In genomic region chrX:633043-633654, GRCh38 we compare ENCODE assay signal across 21 cellular contexts. TPM values are rescaled to one million over a fixed set of nuclear protein-coding genes. Genes with fewer than 3 reads are reported as not detected.
DNase-seq lines count a peak whose midpoint lies in the region; ATAC-seq, FAIRE-seq and TF ChIP-seq lines count a peak whose summit lies in the region.
"Had no signal": no experiment of that assay in that cellular context is flagged by ENCODE, and none has a peak within 500 bp of the region (broad histone marks: within the 10 kb centered on the region; RNA-seq: fewer than 3 reads in every experiment).

No MANE protein-coding gene starts in this region.

- no peak for DNase-seq in activated naive CD8-positive, alpha-beta T cell treated with anti-CD3 and anti-CD28 coated beads, Interleukin-2, amount 10 ng/mL, durations not matched to agents 7 days and 5 days
- DNase-seq in activated naive CD8-positive, alpha-beta T cell treated with anti-CD3 and anti-CD28 coated beads, Interleukin-2, amount 50 U/mL, for 24 hours = no peak
- DNase-seq in endothelial cell of umbilical vein (ENCODE audit: low read depth, low spot score) (no peak), osteoblast (ENCODE audit: insufficient read length, low spot score, missing footprints) (peak; percentile 85), AG20443 (ENCODE audit: low spot score) (no peak)
- DNase-seq in activated CD8-positive, alpha-beta T cell treated with anti-CD3 and anti-CD28 coated beads for 36 hours = no peak
- DNase-seq in activated CD8-positive, alpha-beta memory T cell treated with anti-CD3 and anti-CD28 coated beads, Interleukin-2, amount 10 ng/mL, durations not matched to agents 7 days and 5 days = no peak
- DNase-seq: DMS79; MV-4-11; NCI-H1694 treated with DMSO at 0.1 percent for 48 hours; NCI-H748 treated with DMSO at 0.1 percent for 48 hours; NK-92 treated with Interleukin-12 subunit alpha and Interleukin-12 subunit beta, amount 100 ng/mL, for 24 hours had no signal

- no peak for FAIRE-seq in endothelial cell of umbilical vein (lab: Jason Lieb, UNC)
- FAIRE-seq: RCC 7860 had no signal

- H3K27me3 ChIP-seq in endothelial cell of umbilical vein (ENCODE audit: control insufficient read depth in 2 of 2, insufficient read depth in 2 of 2, low read length in 2 of 2) (peaks cover 35 to 63% of the 10 kb centered on the region in 2 experiments), osteoblast (ENCODE audit: insufficient read depth, low read length) (peaks cover 25% of the 10 kb centered on the region)

- TF ChIP-seq CTCF in endothelial cell of umbilical vein (IDR thresholded peaks at IDR 0.05; ENCODE audit: extremely low read depth in 1 of 2, insufficient read depth in 1 of 2, low read depth in 1 of 2, low read length in 2 of 2) (no peak), osteoblast (IDR thresholded peaks at IDR 0.05; ENCODE audit: extremely low read depth, low read depth, low read length) (no peak)
- no peak for TF ChIP-seq CTCF in activated CD8-positive, alpha-beta T cell treated with anti-CD3 and anti-CD28 coated beads for 36 hours (IDR thresholded peaks at IDR 0.05)

- BruUV-seq in endothelial cell of umbilical vein (replicated peaks; lab: Mats Ljungman, UMichigan) = no TSS peak

- H3K27ac ChIP-seq in endothelial cell of umbilical vein (ENCODE audit: insufficient read depth, low read depth, low read length) (no peak overlapping the region), osteoblast (ENCODE audit: low read depth, low read length) (no peak overlapping the region)
- H3K27ac ChIP-seq: C4-2B, KMS-11 had no signal

- H3K36me3 Mint-ChIP-seq in activated naive CD8-positive, alpha-beta T cell treated with anti-CD3 and anti-CD28 coated beads, Interleukin-2, amount 10 ng/mL, durations not matched to agents 7 days and 5 days = no peaks in the 10 kb centered on the region
- H3K36me3 Mint-ChIP-seq in activated naive CD8-positive, alpha-beta T cell treated with anti-CD3 and anti-CD28 coated beads, Interleukin-2, amount 50 U/mL, for 24 hours (ENCODE audit: low read depth) = no peaks in the 10 kb centered on the region
- no peaks in the 10 kb centered on the region for H3K36me3 Mint-ChIP-seq in activated CD8-positive, alpha-beta T cell treated with anti-CD3 and anti-CD28 coated beads for 36 hours (ENCODE audit: low read depth)
- H3K36me3 Mint-ChIP-seq in activated CD8-positive, alpha-beta memory T cell treated with anti-CD3 and anti-CD28 coated beads, Interleukin-2, amount 10 ng/mL, durations not matched to agents 7 days and 5 days = peaks cover 4% of the 10 kb centered on the region

- H3K36me3 ChIP-seq in endothelial cell of umbilical vein (ENCODE audit: control insufficient read depth in 2 of 2, extremely low read depth in 1 of 2, insufficient read depth in 2 of 2, low read length in 2 of 2) (no peaks in the 10 kb centered on the region), osteoblast (ENCODE audit: insufficient read depth, low read length) (no peaks in the 10 kb centered on the region)

- intact Hi-C loops in endothelial cell of umbilical vein (cut with micrococcal nuclease) = no loop called here
- intact Hi-C loops in activated CD8-positive, alpha-beta T cell treated with anti-CD3 and anti-CD28 coated beads for 36 hours (cut with micrococcal nuclease) = no loop called here

- POLR2A ChIA-PET in activated naive CD8-positive, alpha-beta T cell treated with anti-CD3 and anti-CD28 coated beads, Interleukin-2, amount 10 ng/mL, durations not matched to agents 7 days and 5 days (lab: Charles Lee) = no interaction called here
- POLR2A ChIA-PET in endothelial cell of umbilical vein (lab: Charles Lee) = no interaction called here
- POLR2A ChIA-PET in activated CD8-positive, alpha-beta T cell treated with anti-CD3 and anti-CD28 coated beads for 36 hours (lab: Charles Lee) = no interaction called here

- H3K9me3 ChIP-seq in endothelial cell of umbilical vein (replicated peaks; ENCODE audit: control insufficient read depth, insufficient read depth, low read length) (no peaks in the 10 kb centered on the region), osteoblast (ENCODE audit: low read depth, low read length) (no peaks in the 10 kb centered on the region)

- peaks cover 3% of the 10 kb centered on the region for H3K4me1 Mint-ChIP-seq in activated naive CD8-positive, alpha-beta T cell treated with anti-CD3 and anti-CD28 coated beads, Interleukin-2, amount 10 ng/mL, durations not matched to agents 7 days and 5 days
- H3K4me1 Mint-ChIP-seq in activated naive CD8-positive, alpha-beta T cell treated with anti-CD3 and anti-CD28 coated beads, Interleukin-2, amount 50 U/mL, for 24 hours = peaks cover 8% of the 10 kb centered on the region
- H3K4me1 Mint-ChIP-seq in activated CD8-positive, alpha-beta T cell treated with anti-CD3 and anti-CD28 coated beads for 36 hours (ENCODE audit: low read depth) = peaks cover 8% of the 10 kb centered on the region
- H3K4me1 Mint-ChIP-seq in activated CD8-positive, alpha-beta memory T cell treated with anti-CD3 and anti-CD28 coated beads, Interleukin-2, amount 10 ng/mL, durations not matched to agents 7 days and 5 days = no peaks in the 10 kb centered on the region

- no peak for TF ChIP-seq POLR2A in endothelial cell of umbilical vein (IDR thresholded peaks at IDR 0.05; ENCODE audit: low read depth, low read length)

- H3K4me1 ChIP-seq in endothelial cell of umbilical vein (ENCODE audit: control insufficient read depth, extremely low read depth, insufficient read depth, low read length) (no peaks in the 10 kb centered on the region), osteoblast (ENCODE audit: insufficient read depth, low read length) (no peaks in the 10 kb centered on the region)

- H3K9ac ChIP-seq in endothelial cell of umbilical vein (replicated peaks; ENCODE audit: extremely low read depth, insufficient read depth, low read length) = no peak overlapping the region
- H3K9ac ChIP-seq: KMS-11 had no signal

- no peaks in the 10 kb centered on the region for H3K9me3 Mint-ChIP-seq in activated naive CD8-positive, alpha-beta T cell treated with anti-CD3 and anti-CD28 coated beads, Interleukin-2, amount 10 ng/mL, durations not matched to agents 7 days and 5 days
- no peaks in the 10 kb centered on the region for H3K9me3 Mint-ChIP-seq in activated naive CD8-positive, alpha-beta T cell treated with anti-CD3 and anti-CD28 coated beads, Interleukin-2, amount 50 U/mL, for 24 hours
- H3K9me3 Mint-ChIP-seq in activated CD8-positive, alpha-beta T cell treated with anti-CD3 and anti-CD28 coated beads for 36 hours = no peaks in the 10 kb centered on the region
- no peaks in the 10 kb centered on the region for H3K9me3 Mint-ChIP-seq in activated CD8-positive, alpha-beta memory T cell treated with anti-CD3 and anti-CD28 coated beads, Interleukin-2, amount 10 ng/mL, durations not matched to agents 7 days and 5 days (ENCODE audit: low read depth)

- H3K4me3 Mint-ChIP-seq in activated naive CD8-positive, alpha-beta T cell treated with anti-CD3 and anti-CD28 coated beads, Interleukin-2, amount 10 ng/mL, durations not matched to agents 7 days and 5 days = no peak overlapping the region
- H3K4me3 Mint-ChIP-seq in activated naive CD8-positive, alpha-beta T cell treated with anti-CD3 and anti-CD28 coated beads, Interleukin-2, amount 50 U/mL, for 24 hours = no peak overlapping the region
- no peak overlapping the region for H3K4me3 Mint-ChIP-seq in activated CD8-positive, alpha-beta T cell treated with anti-CD3 and anti-CD28 coated beads for 36 hours
- no peak overlapping the region for H3K4me3 Mint-ChIP-seq in activated CD8-positive, alpha-beta memory T cell treated with anti-CD3 and anti-CD28 coated beads, Interleukin-2, amount 10 ng/mL, durations not matched to agents 7 days and 5 days

- H2AFZ ChIP-seq in endothelial cell of umbilical vein (ENCODE audit: low read depth, low read length) (no peak overlapping the region), osteoblast (ENCODE audit: low read length) (no peak overlapping the region)

- H3K4me3 ChIP-seq in endothelial cell of umbilical vein (replicated peaks in 1 of 3; ENCODE audit: insufficient read depth in 1 of 3, low read depth in 1 of 3, low read length in 3 of 3) = no peak overlapping the region
- H3K4me3 ChIP-seq in osteoblast (ENCODE audit: insufficient read depth, low read length) = peak overlapping the region; percentile 54

- H3K4me2 ChIP-seq in endothelial cell of umbilical vein (ENCODE audit: insufficient read depth, low read length) (no peak overlapping the region), osteoblast (ENCODE audit: insufficient read depth, low read length) (no peak overlapping the region)
- H3K4me2 ChIP-seq: KMS-11 had no signal

- CTCF ChIA-PET in endothelial cell of umbilical vein (lab: Charles Lee) = no interaction called here
- CTCF ChIA-PET in activated CD8-positive, alpha-beta T cell treated with anti-CD3 and anti-CD28 coated beads for 36 hours (lab: Charles Lee) = no interaction called here
- CTCF ChIA-PET in activated CD8-positive, alpha-beta memory T cell treated with anti-CD3 and anti-CD28 coated beads, Interleukin-2, amount 10 ng/mL, durations not matched to agents 7 days and 5 days (lab: Charles Lee) = no interaction called here

- dilution Hi-C loops in endothelial cell of umbilical vein (cut with MboI; ENCODE audit: extremely low pct_ligation_motif_present, low sequenced_read_pairs) = no loop called here

- H4K20me1 ChIP-seq in endothelial cell of umbilical vein (replicated peaks; ENCODE audit: control insufficient read depth, extremely low read depth, insufficient read depth, low read length) = no peaks in the 10 kb centered on the region
- no peaks in the 10 kb centered on the region for H4K20me1 ChIP-seq in osteoblast (ENCODE audit: insufficient read depth, low read length)

- peaks cover 74% of the 10 kb centered on the region for H3K27me3 Mint-ChIP-seq in activated naive CD8-positive, alpha-beta T cell treated with anti-CD3 and anti-CD28 coated beads, Interleukin-2, amount 10 ng/mL, durations not matched to agents 7 days and 5 days
- peaks cover 73% of the 10 kb centered on the region for H3K27me3 Mint-ChIP-seq in activated naive CD8-positive, alpha-beta T cell treated with anti-CD3 and anti-CD28 coated beads, Interleukin-2, amount 50 U/mL, for 24 hours
- peaks cover 67% of the 10 kb centered on the region for H3K27me3 Mint-ChIP-seq in activated CD8-positive, alpha-beta T cell treated with anti-CD3 and anti-CD28 coated beads for 36 hours
- peaks cover 73% of the 10 kb centered on the region for H3K27me3 Mint-ChIP-seq in activated CD8-positive, alpha-beta memory T cell treated with anti-CD3 and anti-CD28 coated beads, Interleukin-2, amount 10 ng/mL, durations not matched to agents 7 days and 5 days

- H3K79me2 ChIP-seq in endothelial cell of umbilical vein (ENCODE audit: control insufficient read depth, insufficient read depth, low read length) (no peaks in the 10 kb centered on the region), osteoblast (ENCODE audit: insufficient read depth, low read length) (no peaks in the 10 kb centered on the region)

- no peak for ATAC-seq in activated naive CD8-positive, alpha-beta T cell treated with anti-CD3 and anti-CD28 coated beads, Interleukin-2, amount 10 ng/mL, durations not matched to agents 7 days and 5 days (ENCODE audit: low read depth)
- no peak for ATAC-seq in activated naive CD8-positive, alpha-beta T cell treated with anti-CD3 and anti-CD28 coated beads, Interleukin-2, amount 50 U/mL, for 24 hours
- no peak for ATAC-seq in activated CD8-positive, alpha-beta T cell treated with anti-CD3 and anti-CD28 coated beads for 36 hours
- no peak for ATAC-seq in activated CD8-positive, alpha-beta memory T cell treated with anti-CD3 and anti-CD28 coated beads, Interleukin-2, amount 10 ng/mL, durations not matched to agents 7 days and 5 days
- ATAC-seq: Right ventricle myocardium inferior had no signal

- H3K27ac Mint-ChIP-seq in activated naive CD8-positive, alpha-beta T cell treated with anti-CD3 and anti-CD28 coated beads, Interleukin-2, amount 10 ng/mL, durations not matched to agents 7 days and 5 days = peak overlapping the region; percentile 56
- no peak overlapping the region for H3K27ac Mint-ChIP-seq in activated naive CD8-positive, alpha-beta T cell treated with anti-CD3 and anti-CD28 coated beads, Interleukin-2, amount 50 U/mL, for 24 hours
- no peak overlapping the region for H3K27ac Mint-ChIP-seq in activated CD8-positive, alpha-beta T cell treated with anti-CD3 and anti-CD28 coated beads for 36 hours
- no peak overlapping the region for H3K27ac Mint-ChIP-seq in activated CD8-positive, alpha-beta memory T cell treated with anti-CD3 and anti-CD28 coated beads, Interleukin-2, amount 10 ng/mL, durations not matched to agents 7 days and 5 days
- H3K27ac Mint-ChIP-seq: H9 had no signal

- no peaks in the 10 kb centered on the region for H3K9me1 ChIP-seq in endothelial cell of umbilical vein (replicated peaks; ENCODE audit: control insufficient read depth, extremely low read depth, insufficient read depth, low read length)

RNA-seq across cellular contexts. Expression of gene SHOX, which starts 2.6 kb away (rescaled TPM):
- total RNA-seq in activated naive CD8-positive, alpha-beta T cell treated with anti-CD3 and anti-CD28 coated beads, Interleukin-2, amount 10 ng/mL, durations not matched to agents 7 days and 5 days = not detected
- total RNA-seq in endothelial cell of umbilical vein (not detected in 2 replicates), osteoblast (11.8 and 13.4 TPM in 2 replicates)
- polyA plus RNA-seq in endothelial cell of umbilical vein = not detected in 2 replicates
- not detected in 2 replicates for polyA plus RNA-seq in endothelial cell of umbilical vein (2011; cell fraction: cytosol; rRNA removed)
- polyA plus RNA-seq in endothelial cell of umbilical vein (2011; cell fraction: nucleus; rRNA removed) = not detected in 2 replicates
- not detected in 2 replicates for polyA plus RNA-seq in endothelial cell of umbilical vein (2012)
- not detected in 2 replicates for polyA minus RNA-seq in endothelial cell of umbilical vein
- not detected for polyA minus RNA-seq in endothelial cell of umbilical vein (2011; cell fraction: cytosol; rRNA and poly(A)+ RNA removed)
- polyA minus RNA-seq in endothelial cell of umbilical vein (2011; cell fraction: nucleus; rRNA and poly(A)+ RNA removed) = not detected in 2 replicates
- not detected for total RNA-seq in activated CD8-positive, alpha-beta T cell treated with anti-CD3 and anti-CD28 coated beads for 36 hours
- not detected for total RNA-seq in activated CD8-positive, alpha-beta memory T cell treated with anti-CD3 and anti-CD28 coated beads, Interleukin-2, amount 10 ng/mL, durations not matched to agents 7 days and 5 days
- total RNA-seq: A673, G401, HT-29, NCI-H460, Right ventricle myocardium inferior had no signal

Comparison
In these comparisons a context has a peak if more than half of its experiments do, and no peak if none do; other contexts are left out.
1. RNA of gene SHOX, which starts 2.6 kb away (total RNA-seq): 11.8 to 13.4 TPM in osteoblast; not detected in activated naive CD8-positive, alpha-beta T cell treated with anti-CD3 and anti-CD28 coated beads, Interleukin-2, amount 10 ng/mL, durations not matched to agents 7 days and 5 days, not detected in endothelial cell of umbilical vein, not detected in activated CD8-positive, alpha-beta T cell treated with anti-CD3 and anti-CD28 coated beads for 36 hours and not detected in activated CD8-positive, alpha-beta memory T cell treated with anti-CD3 and anti-CD28 coated beads, Interleukin-2, amount 10 ng/mL, durations not matched to agents 7 days and 5 days; every median in the first group is over 10 times any median in the second.